Comparison of ENCODE assay signal across 8 cellular contexts in genomic region chr6:27772261-27773001, GRCh38.
DNase-seq lines count a peak whose midpoint lies in the region; TF ChIP-seq lines count a peak whose summit lies in the region.

No MANE protein-coding gene starts in this region.

- peak; percentile 98 for TF ChIP-seq CTCF in SU-DHL-6 (IDR thresholded peaks at IDR 0.05; ENCODE audit: insufficient read depth, low read length, poor library complexity, severe bottlenecking)
- peak; percentile 87 to 94 (median 91) for TF ChIP-seq CTCF in adrenal gland (IDR thresholded peaks at IDR 0.05)
- TF ChIP-seq CTCF in right atrium auricular region (IDR thresholded peaks at IDR 0.05), result peak; percentile 78 to 94

- DNase-seq in DMS 273 (lab: John Stamatoyannopoulos, UW; ENCODE audit: unreplicated experiment) (peak; percentile 95), H7 (peak; percentile 79), NCI-H1092 (lab: John Stamatoyannopoulos, UW) (peak; percentile 58), adrenal gland (peak; percentile 79 to 92 (median 88)), right atrium auricular region (ENCODE audit: low spot score) (peak; percentile 90), putamen (ENCODE audit: low spot score) (peak; percentile 57), GF-D8 (lab: John Stamatoyannopoulos, UW) (no peak)

- H3K27me3 ChIP-seq in H7 (ENCODE audit: control insufficient read depth, insufficient read depth, low read length) (peaks cover 64% of the 10 kb centered on the region), SU-DHL-6 (ENCODE audit: low read length) (no peaks in the 10 kb centered on the region), adrenal gland (peaks cover 5% of the 10 kb centered on the region), right atrium auricular region (no peaks in the 10 kb centered on the region)

- no peaks in the 10 kb centered on the region for H3F3A ChIP-seq in SU-DHL-6 (ENCODE audit: insufficient read depth)

- intact Hi-C loops in adrenal gland (cut with DNase I), result no loop called here

- peak overlapping the region; percentile 23 for H2AFZ ChIP-seq in SU-DHL-6 (ENCODE audit: low read depth, low read length, severe bottlenecking)

- no peaks in the 10 kb centered on the region for H4K20me1 ChIP-seq in SU-DHL-6 (ENCODE audit: low read depth, low read length)

- H3K9me2 ChIP-seq in SU-DHL-6 (replicated peaks; ENCODE audit: insufficient read depth, low read length), result no peaks in the 10 kb centered on the region

- H3K9ac ChIP-seq in SU-DHL-6 (ENCODE audit: low read length), result no peak overlapping the region

- H3K36me3 ChIP-seq in H7 (replicated peaks; ENCODE audit: control insufficient read depth, insufficient read depth, low read length) (no peaks in the 10 kb centered on the region), SU-DHL-6 (ENCODE audit: low read length) (no peaks in the 10 kb centered on the region), adrenal gland (replicated peaks in 1 of 2) (no peaks in the 10 kb centered on the region), right atrium auricular region (no peaks in the 10 kb centered on the region)

- H3K4me2 ChIP-seq in SU-DHL-6 (ENCODE audit: low read depth, low read length, poor library complexity, severe bottlenecking), result no peak overlapping the region

- no peaks in the 10 kb centered on the region for H3K9me3 ChIP-seq in SU-DHL-6 (ENCODE audit: insufficient read depth, low read length)
- H3K9me3 ChIP-seq in adrenal gland (replicated peaks in 1 of 3), result no peaks in the 10 kb centered on the region
- no peaks in the 10 kb centered on the region for H3K9me3 ChIP-seq in right atrium auricular region

- H3K27ac ChIP-seq in SU-DHL-6 (ENCODE audit: low read depth, low read length), result no peak overlapping the region
- H3K27ac ChIP-seq in adrenal gland, result no peak overlapping the region
- no peak overlapping the region for H3K27ac ChIP-seq in right atrium auricular region

- peak overlapping the region; percentile 27 for H3K4me3 ChIP-seq in H7 (ENCODE audit: insufficient read depth, low read depth, low read length)
- H3K4me3 ChIP-seq in SU-DHL-6 (ENCODE audit: insufficient read depth, low read length, poor library complexity, severe bottlenecking), result no peak overlapping the region
- H3K4me3 ChIP-seq in adrenal gland, result no peak overlapping the region
- no peak overlapping the region for H3K4me3 ChIP-seq in right atrium auricular region

- TF ChIP-seq POLR2A in adrenal gland (IDR thresholded peaks at IDR 0.05), result no peak

- H3K79me2 ChIP-seq in SU-DHL-6 (ENCODE audit: insufficient read depth, low read length), result no peaks in the 10 kb centered on the region

- H3K4me1 ChIP-seq in adrenal gland (replicated peaks in 1 of 2) (no peaks in the 10 kb centered on the region), right atrium auricular region (peaks cover 0 to 12% of the 10 kb centered on the region in 2 donors)

- WGBS in adrenal gland, 4 donors, result 9 to 21% (median 14%) methylated on average over 20 to 33 of the region's 33 CpGs
